Comparison of ENCODE assay signal across 14 cellular contexts in genomic region chr18:2716394-2717326, GRCh38.
DNase-seq lines count a peak whose midpoint lies in the region; ATAC-seq and TF ChIP-seq lines count a peak whose summit lies in the region.
"Had no signal": no experiment of that assay in that cellular context is flagged by ENCODE, and none has a peak within 500 bp of the region (broad histone marks: within the 10 kb centered on the region; RNA-seq: fewer than 3 reads in every experiment).

No MANE protein-coding gene starts in this region.

- TF ChIP-seq POLR2A in suprapubic skin (IDR thresholded peaks at IDR 0.05), result no peak

- TF ChIP-seq CTCF in suprapubic skin (IDR thresholded peaks at IDR 0.05), result no peak

- TF ChIP-seq EP300 in suprapubic skin (IDR thresholded peaks at IDR 0.05), result no peak

- no peaks in the 10 kb centered on the region for H3K9me3 ChIP-seq in naive thymus-derived CD4-positive, alpha-beta T cell (ENCODE audit: control insufficient read depth in 2 of 3, low read length in 3 of 3)
- H3K9me3 ChIP-seq in suprapubic skin, result no peaks in the 10 kb centered on the region
- H3K9me3 ChIP-seq in Karpas-422 (ENCODE audit: low read length), result no peaks in the 10 kb centered on the region
- H3K9me3 ChIP-seq: colonic mucosa had no signal

- POLR2A ChIA-PET in naive thymus-derived CD4-positive, alpha-beta T cell (lab: Charles Lee), result interaction anchor here (0.5 kb wide), 1 partner anchor 8 kb away, joined by 3 read pairs; no protein-coding TSS in a partner anchor

- peaks cover 25 to 85% (median 29%) of the 10 kb centered on the region in 3 experiments for H3K36me3 ChIP-seq in naive thymus-derived CD4-positive, alpha-beta T cell (ENCODE audit: control insufficient read depth in 2 of 3, insufficient read depth in 3 of 3, low read length in 3 of 3)
- H3K36me3 ChIP-seq in suprapubic skin, result peaks cover 74% of the 10 kb centered on the region
- H3K36me3 ChIP-seq in Karpas-422 (ENCODE audit: insufficient read depth, low read length), result peaks cover 55% of the 10 kb centered on the region

- H3K4me3 ChIP-seq in naive thymus-derived CD4-positive, alpha-beta T cell (ENCODE audit: low read length), result no peak overlapping the region
- no peak overlapping the region for H3K4me3 ChIP-seq in suprapubic skin
- no peak overlapping the region for H3K4me3 ChIP-seq in Karpas-422 (ENCODE audit: low read length)
- H3K4me3 ChIP-seq: colonic mucosa had no signal

- no peak overlapping the region for H3K27ac ChIP-seq in naive thymus-derived CD4-positive, alpha-beta T cell (ENCODE audit: low read depth, low read length)
- H3K27ac ChIP-seq in suprapubic skin (no peak overlapping the region), Karpas-422 (ENCODE audit: low read length) (no peak overlapping the region)
- H3K27ac ChIP-seq: colonic mucosa, parathyroid adenoma had no signal

- no peak overlapping the region for H3K4me2 ChIP-seq in Karpas-422 (ENCODE audit: low read depth, low read length, poor library complexity, severe bottlenecking)

- intact Hi-C loops in naive thymus-derived CD4-positive, alpha-beta T cell (cut with micrococcal nuclease), result loop anchor here in 1 of 2 donors (2.0 kb wide), 1 partner anchor 14 kb away; no protein-coding TSS in a partner anchor

- H3K27me3 Mint-ChIP-seq in IgD-negative memory B cell, result no peaks in the 10 kb centered on the region
- no peaks in the 10 kb centered on the region for H3K27me3 Mint-ChIP-seq in effector memory CD8-positive, alpha-beta T cell
- H3K27me3 Mint-ChIP-seq in naive thymus-derived CD4-positive, alpha-beta T cell, result no peaks in the 10 kb centered on the region

- no peaks in the 10 kb centered on the region for H3K27me3 ChIP-seq in naive thymus-derived CD4-positive, alpha-beta T cell (ENCODE audit: control insufficient read depth in 2 of 2, insufficient read depth in 2 of 2, low read length in 2 of 2)
- H3K27me3 ChIP-seq in suprapubic skin (no peaks in the 10 kb centered on the region), Karpas-422 (ENCODE audit: low read length) (no peaks in the 10 kb centered on the region)
- H3K27me3 ChIP-seq: colonic mucosa had no signal

- DNase-seq in C1 segment of cervical spinal cord (lab: John Stamatoyannopoulos, UW) (peak in 11 of 14 donors; percentile 2 to 89 (median 10)), suprapubic skin (ENCODE audit: low spot score in 2 of 2) (no peak), Karpas-422 (no peak), ACHN (no peak)
- DNase-seq in effector memory CD8-positive, alpha-beta T cell, result no peak
- no peak for DNase-seq in naive thymus-derived CD4-positive, alpha-beta T cell
- DNase-seq: activated effector memory CD4-positive, alpha-beta T cell treated with Interleukin-2 at 50 U/mL for 16 hours; AML-193; colonic mucosa; mammary epithelial cell had no signal

- peaks cover 13 to 22% (median 19%) of the 10 kb centered on the region in 3 donors for H3K4me1 Mint-ChIP-seq in IgD-negative memory B cell
- peaks cover 33 to 73% of the 10 kb centered on the region in 2 donors for H3K4me1 Mint-ChIP-seq in effector memory CD8-positive, alpha-beta T cell (ENCODE audit: low read depth in 2 of 2)
- peaks cover 38 to 79% (median 59%) of the 10 kb centered on the region in 7 donors for H3K4me1 Mint-ChIP-seq in naive thymus-derived CD4-positive, alpha-beta T cell

- H2AFZ ChIP-seq in Karpas-422 (ENCODE audit: low read length), result no peak overlapping the region
- H2AFZ ChIP-seq: parathyroid adenoma had no signal

- H3K4me1 ChIP-seq in naive thymus-derived CD4-positive, alpha-beta T cell (ENCODE audit: control insufficient read depth in 2 of 2, insufficient read depth in 2 of 2, low read length in 2 of 2), result peaks cover 11% of the 10 kb centered on the region in 2 donors
- H3K4me1 ChIP-seq in suprapubic skin (no peaks in the 10 kb centered on the region), Karpas-422 (ENCODE audit: low read length) (peaks cover 15% of the 10 kb centered on the region)
- H3K4me1 ChIP-seq: colonic mucosa, parathyroid adenoma had no signal

- ATAC-seq in effector memory CD8-positive, alpha-beta T cell (replicated peaks), result no peak
- ATAC-seq in naive thymus-derived CD4-positive, alpha-beta T cell, result no peak
- no peak for ATAC-seq in HG03571 (IDR thresholded peaks at IDR 0.05; ENCODE audit: unreplicated experiment)
- ATAC-seq: activated CD4-positive, CD25-positive, alpha-beta regulatory T cell treated with anti-CD3 and anti-CD28 coated beads, Interleukin-2, amount 50 U/mL, for 24 hours had no signal

- CTCF ChIA-PET in naive thymus-derived CD4-positive, alpha-beta T cell (lab: Charles Lee), result interaction anchor here (1.0 kb wide), 1 partner anchor 33 kb away, joined by 3 read pairs; no protein-coding TSS in a partner anchor

- H3K36me3 Mint-ChIP-seq in IgD-negative memory B cell, result peaks cover 26% of the 10 kb centered on the region
- H3K36me3 Mint-ChIP-seq in effector memory CD8-positive, alpha-beta T cell (ENCODE audit: insufficient read depth), result peaks cover 98% of the 10 kb centered on the region
- peaks cover 26 to 70% (median 59%) of the 10 kb centered on the region in 5 donors for H3K36me3 Mint-ChIP-seq in naive thymus-derived CD4-positive, alpha-beta T cell

- H4K20me1 ChIP-seq in Karpas-422 (ENCODE audit: insufficient read depth, low read depth, low read length), result 0 out of 2 replicates have a peak, but pooled peaks cover 6% of the 10 kb centered on the region

- WGBS in suprapubic skin, result 89% methylated on average over 3 of the region's 6 CpGs

- no peaks in the 10 kb centered on the region for H3K9me3 Mint-ChIP-seq in IgD-negative memory B cell
- no peaks in the 10 kb centered on the region for H3K9me3 Mint-ChIP-seq in effector memory CD8-positive, alpha-beta T cell
- H3K9me3 Mint-ChIP-seq in naive thymus-derived CD4-positive, alpha-beta T cell, result no peaks in the 10 kb centered on the region

- no peaks in the 10 kb centered on the region for H3K9me2 ChIP-seq in Karpas-422 (replicated peaks; ENCODE audit: insufficient read depth, low read length)

- H3K9ac ChIP-seq in Karpas-422 (ENCODE audit: low read length), result no peak overlapping the region
- H3K9ac ChIP-seq: parathyroid adenoma had no signal

- H3K4me3 Mint-ChIP-seq in IgD-negative memory B cell, result no peak overlapping the region
- H3K4me3 Mint-ChIP-seq in effector memory CD8-positive, alpha-beta T cell, result no peak overlapping the region
- H3K4me3 Mint-ChIP-seq in naive thymus-derived CD4-positive, alpha-beta T cell, result peak overlapping the region in 1 of 10 donors; percentile 37

- peaks cover 80% of the 10 kb centered on the region for H3K79me2 ChIP-seq in Karpas-422 (ENCODE audit: low read length)

- in situ Hi-C loops in ACHN (cut with HindIII; ENCODE audit: low pct_ligation_motif_present, low pct_unique_long_range_greater_than_20kb, low sequenced_read_pairs), result no loop called here

- H3K27ac Mint-ChIP-seq in IgD-negative memory B cell, result peak overlapping the region in 2 of 3 donors; percentile 48 to 55
- H3K27ac Mint-ChIP-seq in effector memory CD8-positive, alpha-beta T cell, result peak overlapping the region; percentile 83 to 87
- H3K27ac Mint-ChIP-seq in naive thymus-derived CD4-positive, alpha-beta T cell, result peak overlapping the region; percentile 9 to 84 (median 63)

Comparison
In these comparisons a context has a peak if more than half of its experiments do, and no peak if none do; other contexts are left out.
1. DNase-seq: peak in C1 segment of cervical spinal cord (11 of 14); none in effector memory CD8-positive, alpha-beta T cell (0 of 3), naive thymus-derived CD4-positive, alpha-beta T cell (0 of 9), suprapubic skin (0 of 2), Karpas-422 (single experiment) and ACHN (single experiment).
2. Peak in every context shown above with its lines, with median percentiles within 50 percentile points of each other: H3K27ac Mint-ChIP-seq.